ENCODE assay signal across 28 cellular contexts in the genomic region with DNA sequence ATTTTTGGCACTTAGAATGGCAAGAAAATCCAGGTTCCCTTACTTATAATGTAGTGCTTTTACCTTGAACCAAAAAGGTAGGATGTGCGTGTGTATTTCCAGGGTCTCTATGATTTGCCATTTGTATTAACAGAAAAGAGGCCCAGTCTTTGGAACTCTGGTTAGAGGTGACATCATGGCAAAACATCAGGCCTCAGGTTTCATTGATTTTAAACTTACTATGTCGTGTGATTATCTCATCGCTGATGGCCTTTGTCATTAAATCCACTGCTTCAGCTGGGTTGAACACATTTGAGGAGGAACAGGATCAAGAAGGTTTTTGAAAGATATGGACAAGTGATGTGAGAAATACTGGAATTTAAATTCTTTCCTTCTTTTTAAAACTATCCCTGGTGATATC.
"Had no signal": no experiment of that assay in that cellular context is flagged by ENCODE, and none has a peak within 500 bp of the region (broad histone marks: within the 10 kb centered on the region; RNA-seq: fewer than 3 reads in every experiment).

No MANE protein-coding gene starts in this region.

- H3K27ac Mint-ChIP-seq: activated B cell treated with CpG ODN at 0.5 μM for 24 hours; activated CD4-positive, alpha-beta memory T cell treated with anti-CD3 and anti-CD28 coated beads for 36 hours; activated CD4-positive, alpha-beta T cell treated with anti-CD3 and anti-CD28 coated beads, Interleukin-2, amount 10 ng/mL, durations not matched to agents 24 days and 14 days; activated naive CD8-positive, alpha-beta T cell treated with anti-CD3 and anti-CD28 coated beads, Interleukin-2, amount 10 ng/mL, durations not matched to agents 7 days and 5 days; activated T-cell treated with anti-CD3 and anti-CD28 coated beads, Interleukin-2, amount 50 U/mL, for 72 hours; T-cell had no signal

- H3K9me3 Mint-ChIP-seq: activated B cell treated with CpG ODN at 0.5 μM for 24 hours; activated CD4-positive, alpha-beta memory T cell treated with anti-CD3 and anti-CD28 coated beads for 36 hours; activated T-cell treated with anti-CD3 and anti-CD28 coated beads, Interleukin-2, amount 50 U/mL, for 72 hours; T-cell had no signal

- H3K27me3 ChIP-seq: adrenal gland had no signal

- H3K4me3 Mint-ChIP-seq: activated B cell treated with CpG ODN at 0.5 μM for 24 hours; activated CD4-positive, alpha-beta memory T cell treated with anti-CD3 and anti-CD28 coated beads for 36 hours; activated CD4-positive, alpha-beta T cell treated with anti-CD3 and anti-CD28 coated beads, Interleukin-2, amount 10 ng/mL, durations not matched to agents 24 days and 14 days; activated naive CD8-positive, alpha-beta T cell treated with anti-CD3 and anti-CD28 coated beads, Interleukin-2, amount 10 ng/mL, durations not matched to agents 7 days and 5 days; activated T-cell treated with anti-CD3 and anti-CD28 coated beads, Interleukin-2, amount 50 U/mL, for 72 hours; central memory CD8-positive, alpha-beta T cell; T-cell had no signal

- H3K9me3 ChIP-seq: adrenal gland had no signal

- H3K36me3 Mint-ChIP-seq: activated CD4-positive, alpha-beta memory T cell treated with anti-CD3 and anti-CD28 coated beads for 36 hours; activated naive CD8-positive, alpha-beta T cell treated with anti-CD3 and anti-CD28 coated beads, Interleukin-2, amount 10 ng/mL, durations not matched to agents 7 days and 5 days; T-cell had no signal

- H3K4me3 ChIP-seq: adrenal gland, SK-N-MC had no signal

- H3K27ac ChIP-seq: adrenal gland, SK-N-MC had no signal

- ATAC-seq: activated T-cell treated with anti-CD3 and anti-CD28 coated beads, Interleukin-2, amount 50 U/mL, for 72 hours; Panc1; Right ventricle myocardium inferior; T-cell had no signal

- H3K27me3 Mint-ChIP-seq: activated CD4-positive, alpha-beta T cell treated with anti-CD3 and anti-CD28 coated beads, Interleukin-2, amount 10 ng/mL, durations not matched to agents 24 days and 14 days; central memory CD8-positive, alpha-beta T cell had no signal

- DNase-seq: activated B cell treated with CpG ODN at 0.5 μM for 24 hours; activated CD4-positive, alpha-beta memory T cell treated with anti-CD3 and anti-CD28 coated beads for 36 hours; activated CD4-positive, alpha-beta T cell treated with anti-CD3 and anti-CD28 coated beads for 1 hour; activated CD4-positive, alpha-beta T cell treated with anti-CD3 and anti-CD28 coated beads, Interleukin-2, amount 10 ng/mL, durations not matched to agents 24 days and 14 days; activated naive CD4-positive, alpha-beta T cell treated with anti-CD3 and anti-CD28 coated beads, Interleukin-2, amount 50 U/mL, for 16 hours; activated naive CD8-positive, alpha-beta T cell treated with anti-CD3 and anti-CD28 coated beads, Interleukin-2, amount 10 ng/mL, durations not matched to agents 7 days and 5 days; activated T-cell treated with anti-CD3 and anti-CD28 coated beads, Interleukin-2, amount 50 U/mL, for 72 hours; adrenal gland; anterior cingulate cortex; Kasumi-1; KBM-7; NCI-H146; NCI-H187 treated with DMSO at 0.1 percent for 48 hours; NCI-H2081 treated with DMSO at 0.1 percent for 48 hours; NCI-H2171; NCI-H2227 treated with DMSO at 0.1 percent for 48 hours; NCI-H446 treated with DMSO at 0.1 percent for 48 hours; NCI-H526; NK-92 treated with Interleukin-12 subunit alpha and Interleukin-12 subunit beta, amount 100 ng/mL, for 24 hours; OCI-M1; RPMI8226; T-cell; T-helper 2 cell; T1000 had no signal

- H3K36me3 ChIP-seq: adrenal gland had no signal
